ENCODE assay signal across 1 cellular context in the genomic region with DNA sequence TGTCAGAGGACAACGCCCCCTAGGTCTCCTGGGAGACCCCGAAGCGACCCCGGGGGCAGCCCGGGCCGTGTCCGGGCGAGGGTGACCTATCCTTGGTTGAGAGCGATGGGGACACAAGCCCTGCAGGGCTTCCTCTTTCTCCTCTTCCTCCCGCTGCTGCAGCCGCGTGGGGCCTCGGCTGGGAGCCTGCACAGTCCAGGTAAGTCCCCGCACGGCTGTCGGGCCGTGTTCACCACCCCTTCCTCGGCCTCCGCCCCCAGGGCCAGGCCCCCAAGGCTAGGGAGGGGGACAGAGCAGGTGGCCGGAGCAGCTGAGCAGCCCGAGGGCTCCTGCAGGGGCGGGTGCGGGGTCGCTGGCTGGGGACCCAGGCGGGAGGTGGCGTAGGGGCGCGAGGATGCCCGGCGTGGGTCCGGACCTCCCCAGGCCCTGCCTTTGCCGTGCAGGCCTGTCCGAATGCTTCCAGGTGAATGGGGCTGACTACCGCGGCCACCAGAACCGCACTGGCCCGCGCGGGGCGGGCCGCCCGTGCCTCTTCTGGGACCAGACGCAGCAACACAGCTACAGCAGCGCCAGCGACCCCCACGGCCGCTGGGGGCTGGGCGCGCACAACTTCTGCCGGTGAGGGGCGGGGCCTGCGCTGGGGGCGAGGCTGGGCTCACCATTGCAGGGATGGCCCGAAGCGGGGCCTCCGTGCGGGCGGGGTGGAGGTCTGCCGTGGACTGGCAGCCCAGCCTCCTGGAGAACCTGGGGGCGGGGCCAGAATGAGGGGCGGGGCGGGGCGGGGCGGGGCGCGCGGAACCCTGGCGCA.
TF ChIP-seq lines count a peak whose summit lies in the region.

No MANE protein-coding gene starts in this region.

TF ChIP-seq in K562, 482 proteins besides CTCF, POLR2A, EP300 and RAD21 (continued from another document and continues in another):
- TF ChIP-seq, protein P1, sequence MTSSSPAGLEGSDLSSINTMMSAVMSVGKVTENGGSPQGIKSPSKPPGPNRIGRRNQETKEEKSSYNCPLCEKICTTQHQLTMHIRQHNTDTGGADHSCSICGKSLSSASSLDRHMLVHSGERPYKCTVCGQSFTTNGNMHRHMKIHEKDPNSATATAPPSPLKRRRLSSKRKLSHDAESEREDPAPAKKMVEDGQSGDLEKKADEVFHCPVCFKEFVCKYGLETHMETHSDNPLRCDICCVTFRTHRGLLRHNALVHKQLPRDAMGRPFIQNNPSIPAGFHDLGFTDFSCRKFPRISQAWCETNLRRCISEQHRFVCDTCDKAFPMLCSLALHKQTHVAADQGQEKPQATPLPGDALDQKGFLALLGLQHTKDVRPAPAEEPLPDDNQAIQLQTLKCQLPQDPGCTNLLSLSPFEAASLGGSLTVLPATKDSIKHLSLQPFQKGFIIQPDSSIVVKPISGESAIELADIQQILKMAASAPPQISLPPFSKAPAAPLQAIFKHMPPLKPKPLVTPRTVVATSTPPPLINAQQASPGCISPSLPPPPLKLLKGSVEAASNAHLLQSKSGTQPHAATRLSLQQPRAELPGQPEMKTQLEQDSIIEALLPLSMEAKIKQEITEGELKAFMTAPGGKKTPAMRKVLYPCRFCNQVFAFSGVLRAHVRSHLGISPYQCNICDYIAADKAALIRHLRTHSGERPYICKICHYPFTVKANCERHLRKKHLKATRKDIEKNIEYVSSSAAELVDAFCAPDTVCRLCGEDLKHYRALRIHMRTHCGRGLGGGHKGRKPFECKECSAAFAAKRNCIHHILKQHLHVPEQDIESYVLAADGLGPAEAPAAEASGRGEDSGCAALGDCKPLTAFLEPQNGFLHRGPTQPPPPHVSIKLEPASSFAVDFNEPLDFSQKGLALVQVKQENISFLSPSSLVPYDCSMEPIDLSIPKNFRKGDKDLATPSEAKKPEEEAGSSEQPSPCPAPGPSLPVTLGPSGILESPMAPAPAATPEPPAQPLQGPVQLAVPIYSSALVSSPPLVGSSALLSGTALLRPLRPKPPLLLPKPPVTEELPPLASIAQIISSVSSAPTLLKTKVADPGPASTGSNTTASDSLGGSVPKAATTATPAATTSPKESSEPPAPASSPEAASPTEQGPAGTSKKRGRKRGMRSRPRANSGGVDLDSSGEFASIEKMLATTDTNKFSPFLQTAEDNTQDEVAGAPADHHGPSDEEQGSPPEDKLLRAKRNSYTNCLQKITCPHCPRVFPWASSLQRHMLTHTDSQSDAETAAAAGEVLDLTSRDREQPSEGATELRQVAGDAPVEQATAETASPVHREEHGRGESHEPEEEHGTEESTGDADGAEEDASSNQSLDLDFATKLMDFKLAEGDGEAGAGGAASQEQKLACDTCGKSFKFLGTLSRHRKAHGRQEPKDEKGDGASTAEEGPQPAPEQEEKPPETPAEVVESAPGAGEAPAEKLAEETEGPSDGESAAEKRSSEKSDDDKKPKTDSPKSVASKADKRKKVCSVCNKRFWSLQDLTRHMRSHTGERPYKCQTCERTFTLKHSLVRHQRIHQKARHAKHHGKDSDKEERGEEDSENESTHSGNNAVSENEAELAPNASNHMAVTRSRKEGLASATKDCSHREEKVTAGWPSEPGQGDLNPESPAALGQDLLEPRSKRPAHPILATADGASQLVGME (CRISPR knock-in tag; IDR thresholded peaks at IDR 0.05): no peak
- TF ChIP-seq, protein P2, sequence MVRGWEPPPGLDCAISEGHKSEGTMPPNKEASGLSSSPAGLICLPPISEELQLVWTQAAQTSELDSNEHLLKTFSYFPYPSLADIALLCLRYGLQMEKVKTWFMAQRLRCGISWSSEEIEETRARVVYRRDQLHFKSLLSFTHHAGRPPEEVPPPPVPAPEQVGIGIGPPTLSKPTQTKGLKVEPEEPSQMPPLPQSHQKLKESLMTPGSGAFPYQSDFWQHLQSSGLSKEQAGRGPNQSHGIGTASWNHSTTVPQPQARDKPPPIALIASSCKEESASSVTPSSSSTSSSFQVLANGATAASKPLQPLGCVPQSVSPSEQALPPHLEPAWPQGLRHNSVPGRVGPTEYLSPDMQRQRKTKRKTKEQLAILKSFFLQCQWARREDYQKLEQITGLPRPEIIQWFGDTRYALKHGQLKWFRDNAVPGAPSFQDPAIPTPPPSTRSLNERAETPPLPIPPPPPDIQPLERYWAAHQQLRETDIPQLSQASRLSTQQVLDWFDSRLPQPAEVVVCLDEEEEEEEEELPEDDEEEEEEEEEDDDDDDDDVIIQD (CRISPR knock-in tag; IDR thresholded peaks at IDR 0.05): no peak
- TF ChIP-seq, protein P3, sequence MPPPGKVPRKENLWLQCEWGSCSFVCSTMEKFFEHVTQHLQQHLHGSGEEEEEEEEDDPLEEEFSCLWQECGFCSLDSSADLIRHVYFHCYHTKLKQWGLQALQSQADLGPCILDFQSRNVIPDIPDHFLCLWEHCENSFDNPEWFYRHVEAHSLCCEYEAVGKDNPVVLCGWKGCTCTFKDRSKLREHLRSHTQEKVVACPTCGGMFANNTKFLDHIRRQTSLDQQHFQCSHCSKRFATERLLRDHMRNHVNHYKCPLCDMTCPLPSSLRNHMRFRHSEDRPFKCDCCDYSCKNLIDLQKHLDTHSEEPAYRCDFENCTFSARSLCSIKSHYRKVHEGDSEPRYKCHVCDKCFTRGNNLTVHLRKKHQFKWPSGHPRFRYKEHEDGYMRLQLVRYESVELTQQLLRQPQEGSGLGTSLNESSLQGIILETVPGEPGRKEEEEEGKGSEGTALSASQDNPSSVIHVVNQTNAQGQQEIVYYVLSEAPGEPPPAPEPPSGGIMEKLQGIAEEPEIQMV (tag; conservative IDR thresholded peaks at IDR 0.05; ENCODE audit: low read depth): no peak
- TF ChIP-seq, protein P4, sequence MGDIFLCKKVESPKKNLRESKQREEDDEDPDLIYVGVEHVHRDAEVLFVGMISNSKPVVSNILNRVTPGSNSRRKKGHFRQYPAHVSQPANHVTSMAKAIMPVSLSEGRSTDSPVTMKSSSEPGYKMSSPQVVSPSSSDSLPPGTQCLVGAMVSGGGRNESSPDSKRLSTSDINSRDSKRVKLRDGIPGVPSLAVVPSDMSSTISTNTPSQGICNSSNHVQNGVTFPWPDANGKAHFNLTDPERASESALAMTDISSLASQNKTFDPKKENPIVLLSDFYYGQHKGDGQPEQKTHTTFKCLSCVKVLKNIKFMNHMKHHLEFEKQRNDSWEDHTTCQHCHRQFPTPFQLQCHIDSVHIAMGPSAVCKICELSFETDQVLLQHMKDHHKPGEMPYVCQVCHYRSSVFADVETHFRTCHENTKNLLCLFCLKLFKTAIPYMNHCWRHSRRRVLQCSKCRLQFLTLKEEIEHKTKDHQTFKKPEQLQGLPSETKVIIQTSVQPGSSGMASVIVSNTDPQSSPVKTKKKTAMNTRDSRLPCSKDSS (IDR thresholded peaks at IDR 0.05; ENCODE audit: low read depth, partially characterized antibody): no peak
- TF ChIP-seq, protein P5, sequence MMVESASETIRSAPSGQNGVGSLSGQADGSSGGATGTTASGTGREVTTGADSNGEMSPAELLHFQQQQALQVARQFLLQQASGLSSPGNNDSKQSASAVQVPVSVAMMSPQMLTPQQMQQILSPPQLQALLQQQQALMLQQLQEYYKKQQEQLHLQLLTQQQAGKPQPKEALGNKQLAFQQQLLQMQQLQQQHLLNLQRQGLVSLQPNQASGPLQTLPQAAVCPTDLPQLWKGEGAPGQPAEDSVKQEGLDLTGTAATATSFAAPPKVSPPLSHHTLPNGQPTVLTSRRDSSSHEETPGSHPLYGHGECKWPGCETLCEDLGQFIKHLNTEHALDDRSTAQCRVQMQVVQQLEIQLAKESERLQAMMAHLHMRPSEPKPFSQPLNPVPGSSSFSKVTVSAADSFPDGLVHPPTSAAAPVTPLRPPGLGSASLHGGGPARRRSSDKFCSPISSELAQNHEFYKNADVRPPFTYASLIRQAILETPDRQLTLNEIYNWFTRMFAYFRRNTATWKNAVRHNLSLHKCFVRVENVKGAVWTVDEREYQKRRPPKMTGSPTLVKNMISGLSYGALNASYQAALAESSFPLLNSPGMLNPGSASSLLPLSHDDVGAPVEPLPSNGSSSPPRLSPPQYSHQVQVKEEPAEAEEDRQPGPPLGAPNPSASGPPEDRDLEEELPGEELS (CRISPR knock-in tag; IDR thresholded peaks at IDR 0.05; ENCODE audit: borderline replicate concordance): no peak
- TF ChIP-seq, protein P6, sequence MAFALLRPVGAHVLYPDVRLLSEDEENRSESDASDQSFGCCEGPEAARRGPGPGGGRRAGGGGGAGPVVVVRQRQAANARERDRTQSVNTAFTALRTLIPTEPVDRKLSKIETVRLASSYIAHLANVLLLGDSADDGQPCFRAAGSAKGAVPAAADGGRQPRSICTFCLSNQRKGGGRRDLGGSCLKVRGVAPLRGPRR (CRISPR knock-in tag; IDR thresholded peaks at IDR 0.05): no peak
- no peak for TF ChIP-seq HDAC8 (tag; IDR thresholded peaks at IDR 0.05)
- no peak for TF ChIP-seq GABPA (tag; conservative IDR thresholded peaks at IDR 0.05; ENCODE audit: low read depth)
- TF ChIP-seq, protein P7, sequence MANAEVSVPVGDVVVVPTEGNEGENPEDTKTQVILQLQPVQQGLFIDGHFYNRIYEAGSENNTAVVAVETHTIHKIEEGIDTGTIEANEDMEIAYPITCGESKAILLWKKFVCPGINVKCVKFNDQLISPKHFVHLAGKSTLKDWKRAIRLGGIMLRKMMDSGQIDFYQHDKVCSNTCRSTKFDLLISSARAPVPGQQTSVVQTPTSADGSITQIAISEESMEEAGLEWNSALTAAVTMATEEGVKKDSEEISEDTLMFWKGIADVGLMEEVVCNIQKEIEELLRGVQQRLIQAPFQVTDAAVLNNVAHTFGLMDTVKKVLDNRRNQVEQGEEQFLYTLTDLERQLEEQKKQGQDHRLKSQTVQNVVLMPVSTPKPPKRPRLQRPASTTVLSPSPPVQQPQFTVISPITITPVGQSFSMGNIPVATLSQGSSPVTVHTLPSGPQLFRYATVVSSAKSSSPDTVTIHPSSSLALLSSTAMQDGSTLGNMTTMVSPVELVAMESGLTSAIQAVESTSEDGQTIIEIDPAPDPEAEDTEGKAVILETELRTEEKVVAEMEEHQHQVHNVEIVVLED (CRISPR knock-in tag; IDR thresholded peaks at IDR 0.05): no peak
- TF ChIP-seq BCL6 (CRISPR knock-in tag; IDR thresholded peaks at IDR 0.05): no peak
- TF ChIP-seq RBBP5 (IDR thresholded peaks at IDR 0.05; ENCODE audit: borderline replicate concordance, insufficient read depth, low read length, poor library complexity, severe bottlenecking): no peak
- no peak for TF ChIP-seq FIP1L1 (IDR thresholded peaks at IDR 0.05; ENCODE audit: low read depth, low read length, poor library complexity, severe bottlenecking)
- TF ChIP-seq ZNF583 (CRISPR knock-in tag; IDR thresholded peaks at IDR 0.05): no peak
- no peak for TF ChIP-seq NCOA1 (IDR thresholded peaks at IDR 0.05; ENCODE audit: low read depth)
- TF ChIP-seq, protein P8, sequence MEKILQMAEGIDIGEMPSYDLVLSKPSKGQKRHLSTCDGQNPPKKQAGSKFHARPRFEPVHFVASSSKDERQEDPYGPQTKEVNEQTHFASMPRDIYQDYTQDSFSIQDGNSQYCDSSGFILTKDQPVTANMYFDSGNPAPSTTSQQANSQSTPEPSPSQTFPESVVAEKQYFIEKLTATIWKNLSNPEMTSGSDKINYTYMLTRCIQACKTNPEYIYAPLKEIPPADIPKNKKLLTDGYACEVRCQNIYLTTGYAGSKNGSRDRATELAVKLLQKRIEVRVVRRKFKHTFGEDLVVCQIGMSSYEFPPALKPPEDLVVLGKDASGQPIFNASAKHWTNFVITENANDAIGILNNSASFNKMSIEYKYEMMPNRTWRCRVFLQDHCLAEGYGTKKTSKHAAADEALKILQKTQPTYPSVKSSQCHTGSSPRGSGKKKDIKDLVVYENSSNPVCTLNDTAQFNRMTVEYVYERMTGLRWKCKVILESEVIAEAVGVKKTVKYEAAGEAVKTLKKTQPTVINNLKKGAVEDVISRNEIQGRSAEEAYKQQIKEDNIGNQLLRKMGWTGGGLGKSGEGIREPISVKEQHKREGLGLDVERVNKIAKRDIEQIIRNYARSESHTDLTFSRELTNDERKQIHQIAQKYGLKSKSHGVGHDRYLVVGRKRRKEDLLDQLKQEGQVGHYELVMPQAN (IDR thresholded peaks at IDR 0.05; ENCODE audit: borderline replicate concordance): no peak
- TF ChIP-seq, protein P9, sequence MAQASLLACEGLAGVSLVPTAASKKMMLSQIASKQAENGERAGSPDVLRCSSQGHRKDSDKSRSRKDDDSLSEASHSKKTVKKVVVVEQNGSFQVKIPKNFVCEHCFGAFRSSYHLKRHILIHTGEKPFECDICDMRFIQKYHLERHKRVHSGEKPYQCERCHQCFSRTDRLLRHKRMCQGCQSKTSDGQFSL (CRISPR knock-in tag; IDR thresholded peaks at IDR 0.05): no peak
- TF ChIP-seq, protein P9 (tag; IDR thresholded peaks at IDR 0.05): no peak
- no peak for TF ChIP-seq ZBTB17 (CRISPR knock-in tag; IDR thresholded peaks at IDR 0.05)
- TF ChIP-seq ZNF445 (CRISPR knock-in tag; IDR thresholded peaks at IDR 0.05; ENCODE audit: low read depth): no peak
- TF ChIP-seq EP400 (IDR thresholded peaks at IDR 0.05): no peak
- TF ChIP-seq SIX5 (IDR thresholded peaks at IDR 0.05; ENCODE audit: borderline replicate concordance in 1 of 2, insufficient read depth in 1 of 2, low read depth in 1 of 2, low read length in 2 of 2): no peak
- TF ChIP-seq ZKSCAN8 (CRISPR knock-in tag; IDR thresholded peaks at IDR 0.05): no peak
- TF ChIP-seq, protein P10, sequence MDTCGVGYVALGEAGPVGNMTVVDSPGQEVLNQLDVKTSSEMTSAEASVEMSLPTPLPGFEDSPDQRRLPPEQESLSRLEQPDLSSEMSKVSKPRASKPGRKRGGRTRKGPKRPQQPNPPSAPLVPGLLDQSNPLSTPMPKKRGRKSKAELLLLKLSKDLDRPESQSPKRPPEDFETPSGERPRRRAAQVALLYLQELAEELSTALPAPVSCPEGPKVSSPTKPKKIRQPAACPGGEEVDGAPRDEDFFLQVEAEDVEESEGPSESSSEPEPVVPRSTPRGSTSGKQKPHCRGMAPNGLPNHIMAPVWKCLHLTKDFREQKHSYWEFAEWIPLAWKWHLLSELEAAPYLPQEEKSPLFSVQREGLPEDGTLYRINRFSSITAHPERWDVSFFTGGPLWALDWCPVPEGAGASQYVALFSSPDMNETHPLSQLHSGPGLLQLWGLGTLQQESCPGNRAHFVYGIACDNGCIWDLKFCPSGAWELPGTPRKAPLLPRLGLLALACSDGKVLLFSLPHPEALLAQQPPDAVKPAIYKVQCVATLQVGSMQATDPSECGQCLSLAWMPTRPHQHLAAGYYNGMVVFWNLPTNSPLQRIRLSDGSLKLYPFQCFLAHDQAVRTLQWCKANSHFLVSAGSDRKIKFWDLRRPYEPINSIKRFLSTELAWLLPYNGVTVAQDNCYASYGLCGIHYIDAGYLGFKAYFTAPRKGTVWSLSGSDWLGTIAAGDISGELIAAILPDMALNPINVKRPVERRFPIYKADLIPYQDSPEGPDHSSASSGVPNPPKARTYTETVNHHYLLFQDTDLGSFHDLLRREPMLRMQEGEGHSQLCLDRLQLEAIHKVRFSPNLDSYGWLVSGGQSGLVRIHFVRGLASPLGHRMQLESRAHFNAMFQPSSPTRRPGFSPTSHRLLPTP (IDR thresholded peaks at IDR 0.05; ENCODE audit: borderline replicate concordance, extremely low read depth, insufficient read length): no peak
- no peak for TF ChIP-seq CREBBP (IDR thresholded peaks at IDR 0.05; ENCODE audit: low read depth, low read length)
- no peak for TF ChIP-seq ZNF175 (CRISPR knock-in tag; IDR thresholded peaks at IDR 0.05; ENCODE audit: low read depth)
- 0 out of 2 replicates have a peak, but pooled peaks have one; percentile 12 for TF ChIP-seq TCF3 (CRISPR knock-in tag; IDR thresholded peaks at IDR 0.05)
- peak; percentile 24 for TF ChIP-seq HMGN3 (IDR thresholded peaks at IDR 0.05; ENCODE audit: borderline replicate concordance, extremely low read depth, insufficient read length, low read depth, low read length)
- no peak for TF ChIP-seq TBP (optimal IDR thresholded peaks at IDR 0.05; ENCODE audit: low read depth, low read length)
